14 cellular contexts compared by ENCODE assay signal in the genomic region with DNA sequence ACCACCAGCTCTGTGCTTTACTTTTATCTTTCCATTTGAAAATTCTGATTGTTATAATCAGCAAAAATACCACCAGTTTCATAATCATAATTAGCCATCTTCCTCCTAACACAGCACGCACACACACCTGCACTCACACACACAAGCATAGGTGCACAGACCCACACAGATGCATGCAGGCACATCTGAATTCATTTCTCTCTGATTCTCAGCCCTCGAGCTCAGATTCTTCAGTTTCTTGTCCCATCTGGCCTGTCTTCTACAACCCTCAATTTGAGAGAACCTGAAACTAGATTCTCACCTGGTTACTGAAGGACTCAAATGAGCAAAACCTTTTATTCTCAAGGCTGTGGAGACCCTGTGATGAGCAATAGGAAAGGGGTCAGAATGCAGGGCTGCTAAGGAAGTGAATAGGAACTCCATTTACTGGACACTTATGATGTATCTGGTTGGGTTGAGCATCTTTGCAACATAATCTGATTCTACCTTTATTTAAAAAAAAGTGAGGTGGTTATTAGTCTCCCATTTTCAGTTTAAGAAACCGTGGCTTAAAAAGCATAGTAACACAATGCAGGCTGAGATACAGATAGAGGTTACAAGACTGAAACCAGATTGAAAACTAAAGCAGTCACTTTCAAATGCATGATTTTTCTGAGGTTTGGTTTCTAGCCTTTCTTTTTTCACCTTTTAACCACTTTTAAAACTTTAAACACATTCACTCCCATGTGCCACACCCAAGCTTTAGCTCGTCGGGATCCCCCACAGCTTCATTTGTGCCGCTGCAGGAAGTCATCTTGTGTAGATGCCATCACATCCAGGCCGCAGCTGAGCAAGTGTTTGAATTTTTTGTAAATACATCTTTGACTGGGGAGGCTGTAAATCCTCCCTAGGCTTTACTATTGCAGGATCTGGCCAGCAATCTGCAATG. TPM values are rescaled to one million over a fixed set of nuclear protein-coding genes. Genes with fewer than 3 reads are reported as not detected.
DNase-seq lines count a peak whose midpoint lies in the region; ATAC-seq and TF ChIP-seq lines count a peak whose summit lies in the region.
"Had no signal": no experiment of that assay in that cellular context is flagged by ENCODE, and none has a peak within 500 bp of the region (broad histone marks: within the 10 kb centered on the region; RNA-seq: fewer than 3 reads in every experiment).

No MANE protein-coding gene starts in this region.

- H3K4me3 Mint-ChIP-seq in activated CD4-positive, alpha-beta T cell treated with anti-CD3 and anti-CD28 coated beads for 36 hours = no peak overlapping the region
- H3K4me3 Mint-ChIP-seq in activated CD4-positive, alpha-beta memory T cell treated with anti-CD3 and anti-CD28 coated beads, Interleukin-2, amount 10 ng/mL, durations not matched to agents 7 days and 5 days = peak overlapping the region; percentile 8
- peak overlapping the region; percentile 27 to 35 for H3K4me3 Mint-ChIP-seq in stimulated activated naive CD8-positive, alpha-beta T cell treated with anti-CD3 and anti-CD28 coated beads, Interleukin-15, amount 100 ng/mL, for 72 hours

- H3K4me3 ChIP-seq in effector memory CD4-positive, alpha-beta T cell (ENCODE audit: insufficient read depth, low read depth, low read length, poor library complexity, severe bottlenecking) = no peak overlapping the region
- H3K4me3 ChIP-seq in coronary artery = no peak overlapping the region
- H3K4me3 ChIP-seq: HAP-1, SJSA1 had no signal

- peak; percentile 76 for DNase-seq in activated CD4-positive, alpha-beta T cell treated with anti-CD3 and anti-CD28 coated beads for 36 hours
- DNase-seq in activated CD4-positive, alpha-beta T cell treated with anti-CD3 and anti-CD28 coated beads for 1 hour = no peak
- DNase-seq in activated CD4-positive, alpha-beta memory T cell treated with anti-CD3 and anti-CD28 coated beads, Interleukin-2, amount 10 ng/mL, durations not matched to agents 7 days and 5 days = peak; percentile 70
- DNase-seq in effector memory CD4-positive, alpha-beta T cell = peak; percentile 34 to 51 (median 34)
- peak; percentile 48 to 80 for DNase-seq in stimulated activated naive CD8-positive, alpha-beta T cell treated with anti-CD3 and anti-CD28 coated beads, Interleukin-15, amount 100 ng/mL, for 72 hours
- DNase-seq in SHP77 (lab: John Stamatoyannopoulos, UW) (no peak), coronary artery (ENCODE audit: low spot score) (no peak), NCI-H526 treated with DMSO at 0.1 percent for 48 hours (lab: John Stamatoyannopoulos, UW) (no peak)
- DNase-seq: right cardiac atrium had no signal

- peaks cover 4% of the 10 kb centered on the region for H3K9me3 ChIP-seq in effector memory CD4-positive, alpha-beta T cell (ENCODE audit: control insufficient read depth, low read length)
- H3K9me3 ChIP-seq: HAP-1, SJSA1 had no signal

- H3K9me3 Mint-ChIP-seq in activated CD4-positive, alpha-beta T cell treated with anti-CD3 and anti-CD28 coated beads for 36 hours (ENCODE audit: low read depth) = peaks cover 7% of the 10 kb centered on the region
- peaks cover 19% of the 10 kb centered on the region for H3K9me3 Mint-ChIP-seq in activated CD4-positive, alpha-beta memory T cell treated with anti-CD3 and anti-CD28 coated beads, Interleukin-2, amount 10 ng/mL, durations not matched to agents 7 days and 5 days
- H3K9me3 Mint-ChIP-seq in stimulated activated naive CD8-positive, alpha-beta T cell treated with anti-CD3 and anti-CD28 coated beads, Interleukin-15, amount 100 ng/mL, for 72 hours = peaks cover 8 to 11% of the 10 kb centered on the region in 2 donors

- H3K27ac ChIP-seq in effector memory CD4-positive, alpha-beta T cell (ENCODE audit: insufficient read depth, low read length, poor library complexity, severe bottlenecking) = peak overlapping the region; percentile 87
- H3K27ac ChIP-seq in coronary artery = no peak overlapping the region
- H3K27ac ChIP-seq: SJSA1 had no signal

- H3K4me1 Mint-ChIP-seq in activated CD4-positive, alpha-beta T cell treated with anti-CD3 and anti-CD28 coated beads for 36 hours = peaks cover 57% of the 10 kb centered on the region
- peaks cover 49% of the 10 kb centered on the region for H3K4me1 Mint-ChIP-seq in activated CD4-positive, alpha-beta memory T cell treated with anti-CD3 and anti-CD28 coated beads, Interleukin-2, amount 10 ng/mL, durations not matched to agents 7 days and 5 days
- peaks cover 44% of the 10 kb centered on the region for H3K4me1 Mint-ChIP-seq in stimulated activated naive CD8-positive, alpha-beta T cell treated with anti-CD3 and anti-CD28 coated beads, Interleukin-15, amount 100 ng/mL, for 72 hours

- H3K27me3 ChIP-seq in effector memory CD4-positive, alpha-beta T cell (replicated peaks; ENCODE audit: control insufficient read depth, insufficient read depth, low read length, poor library complexity, severe bottlenecking) = no peaks in the 10 kb centered on the region
- H3K27me3 ChIP-seq: SJSA1 had no signal

- intact Hi-C loops in activated CD4-positive, alpha-beta T cell treated with anti-CD3 and anti-CD28 coated beads for 36 hours (cut with DNase I, micrococcal nuclease) = loop anchor here (1.0 to 10.0 kb wide), 3 partner anchors 62 to 326 kb away; no protein-coding TSS in a partner anchor

- H3K27me3 Mint-ChIP-seq in activated CD4-positive, alpha-beta T cell treated with anti-CD3 and anti-CD28 coated beads for 36 hours = peaks cover 4% of the 10 kb centered on the region
- peaks cover 18% of the 10 kb centered on the region for H3K27me3 Mint-ChIP-seq in activated CD4-positive, alpha-beta memory T cell treated with anti-CD3 and anti-CD28 coated beads, Interleukin-2, amount 10 ng/mL, durations not matched to agents 7 days and 5 days
- H3K27me3 Mint-ChIP-seq in stimulated activated naive CD8-positive, alpha-beta T cell treated with anti-CD3 and anti-CD28 coated beads, Interleukin-15, amount 100 ng/mL, for 72 hours = no peaks in the 10 kb centered on the region

- H3K36me3 ChIP-seq in effector memory CD4-positive, alpha-beta T cell (ENCODE audit: control insufficient read depth, insufficient read depth, low read length) = no peaks in the 10 kb centered on the region
- H3K36me3 ChIP-seq: HAP-1, SJSA1 had no signal

- ATAC-seq in activated CD4-positive, alpha-beta T cell treated with anti-CD3 and anti-CD28 coated beads for 36 hours = peak; percentile 75
- ATAC-seq in stimulated activated naive CD8-positive, alpha-beta T cell treated with anti-CD3 and anti-CD28 coated beads, Interleukin-15, amount 100 ng/mL, for 72 hours = peak; percentile 85
- ATAC-seq: right cardiac atrium had no signal

- H3K4me1 ChIP-seq in effector memory CD4-positive, alpha-beta T cell (ENCODE audit: control insufficient read depth, insufficient read depth, low read length, poor library complexity, severe bottlenecking) = peaks cover 25% of the 10 kb centered on the region
- H3K4me1 ChIP-seq: HAP-1 had no signal

- H3K36me3 Mint-ChIP-seq in activated CD4-positive, alpha-beta T cell treated with anti-CD3 and anti-CD28 coated beads for 36 hours (ENCODE audit: low read depth) = peaks cover 9% of the 10 kb centered on the region
- peaks cover 15% of the 10 kb centered on the region for H3K36me3 Mint-ChIP-seq in activated CD4-positive, alpha-beta memory T cell treated with anti-CD3 and anti-CD28 coated beads, Interleukin-2, amount 10 ng/mL, durations not matched to agents 7 days and 5 days (ENCODE audit: low read depth)

- TF ChIP-seq CTCF in coronary artery (IDR thresholded peaks at IDR 0.05) = no peak

- CTCF ChIA-PET in activated CD4-positive, alpha-beta T cell treated with anti-CD3 and anti-CD28 coated beads for 36 hours (lab: Charles Lee) = interaction anchor here (0.7 to 3.4 kb wide), 8 partner anchors 8 to 522 kb away, joined by 3 to 8 read pairs (median 3); partner anchors contain the start of gene KRTAP16-1
- CTCF ChIA-PET in activated CD4-positive, alpha-beta memory T cell treated with anti-CD3 and anti-CD28 coated beads, Interleukin-2, amount 10 ng/mL, durations not matched to agents 7 days and 5 days (lab: Charles Lee) = interaction anchor here (2.2 to 2.4 kb wide), 2 partner anchors 11 to 19 kb away, joined by 9 to 14 read pairs; no protein-coding TSS in a partner anchor

- POLR2A ChIA-PET in activated CD4-positive, alpha-beta T cell treated with anti-CD3 and anti-CD28 coated beads for 36 hours (lab: Charles Lee) = interaction anchor here (0.6 kb wide), 1 partner anchor 337 kb away, joined by 3 read pairs; no protein-coding TSS in a partner anchor
- POLR2A ChIA-PET in activated CD4-positive, alpha-beta memory T cell treated with anti-CD3 and anti-CD28 coated beads, Interleukin-2, amount 10 ng/mL, durations not matched to agents 7 days and 5 days (lab: Charles Lee) = interaction anchor here (0.8 to 2.3 kb wide), 2 partner anchors 32 to 522 kb away, joined by 3 to 13 read pairs; partner anchors contain the start of gene KRTAP16-1

- H3K27ac Mint-ChIP-seq in activated CD4-positive, alpha-beta T cell treated with anti-CD3 and anti-CD28 coated beads for 36 hours = peak overlapping the region; percentile 74
- peak overlapping the region; percentile 86 for H3K27ac Mint-ChIP-seq in activated CD4-positive, alpha-beta memory T cell treated with anti-CD3 and anti-CD28 coated beads, Interleukin-2, amount 10 ng/mL, durations not matched to agents 7 days and 5 days
- peak overlapping the region; percentile 9 to 33 for H3K27ac Mint-ChIP-seq in stimulated activated naive CD8-positive, alpha-beta T cell treated with anti-CD3 and anti-CD28 coated beads, Interleukin-15, amount 100 ng/mL, for 72 hours

RNA-seq across cellular contexts. Expression of gene KRT33A, which starts 9.4 kb away (rescaled TPM):
- not detected for total RNA-seq in activated CD4-positive, alpha-beta T cell treated with anti-CD3 and anti-CD28 coated beads for 36 hours
- not detected for total RNA-seq in activated CD4-positive, alpha-beta memory T cell treated with anti-CD3 and anti-CD28 coated beads, Interleukin-2, amount 10 ng/mL, durations not matched to agents 7 days and 5 days
- total RNA-seq: A172, cerebellum, mucosa of gallbladder, right cardiac atrium, SJSA1 had no signal

RNA-seq across cellular contexts. Expression of gene KRTAP17-1, which starts 25.7 kb away (rescaled TPM):
- total RNA-seq in activated CD4-positive, alpha-beta T cell treated with anti-CD3 and anti-CD28 coated beads for 36 hours = not detected
- not detected for total RNA-seq in activated CD4-positive, alpha-beta memory T cell treated with anti-CD3 and anti-CD28 coated beads, Interleukin-2, amount 10 ng/mL, durations not matched to agents 7 days and 5 days
- total RNA-seq: A172, cerebellum, mucosa of gallbladder, right cardiac atrium, SJSA1 had no signal

RNA-seq across cellular contexts. Expression of gene KRT33B, which starts 28.4 kb away (rescaled TPM):
- total RNA-seq in activated CD4-positive, alpha-beta T cell treated with anti-CD3 and anti-CD28 coated beads for 36 hours = not detected
- not detected for total RNA-seq in activated CD4-positive, alpha-beta memory T cell treated with anti-CD3 and anti-CD28 coated beads, Interleukin-2, amount 10 ng/mL, durations not matched to agents 7 days and 5 days
- total RNA-seq: A172, cerebellum, mucosa of gallbladder, right cardiac atrium had no signal

RNA-seq across cellular contexts. Expression of gene KRTAP16-1, which starts 32.1 kb away (rescaled TPM):
- not detected for total RNA-seq in activated CD4-positive, alpha-beta T cell treated with anti-CD3 and anti-CD28 coated beads for 36 hours
- under 1 TPM in 1 of 2 experiments, not detected in 1; 0.13 TPM for total RNA-seq in activated CD4-positive, alpha-beta memory T cell treated with anti-CD3 and anti-CD28 coated beads, Interleukin-2, amount 10 ng/mL, durations not matched to agents 7 days and 5 days
- total RNA-seq: A172, cerebellum, mucosa of gallbladder, right cardiac atrium, SJSA1 had no signal

RNA-seq across cellular contexts. Expression of gene KRTAP29-1, which starts 38.5 kb away (rescaled TPM):
- total RNA-seq in activated CD4-positive, alpha-beta T cell treated with anti-CD3 and anti-CD28 coated beads for 36 hours = not detected
- not detected for total RNA-seq in activated CD4-positive, alpha-beta memory T cell treated with anti-CD3 and anti-CD28 coated beads, Interleukin-2, amount 10 ng/mL, durations not matched to agents 7 days and 5 days
- total RNA-seq: cerebellum, mucosa of gallbladder, right cardiac atrium, SJSA1 had no signal

Comparison
In these comparisons a context has a peak if more than half of its experiments do, and no peak if none do; other contexts are left out.
1. DNase-seq: peak in activated CD4-positive, alpha-beta T cell treated with anti-CD3 and anti-CD28 coated beads for 36 hours (single experiment), activated CD4-positive, alpha-beta memory T cell treated with anti-CD3 and anti-CD28 coated beads, Interleukin-2, amount 10 ng/mL, durations not matched to agents 7 days and 5 days (single experiment), effector memory CD4-positive, alpha-beta T cell (3 of 3) and stimulated activated naive CD8-positive, alpha-beta T cell treated with anti-CD3 and anti-CD28 coated beads, Interleukin-15, amount 100 ng/mL, for 72 hours (2 of 2); none in activated CD4-positive, alpha-beta T cell treated with anti-CD3 and anti-CD28 coated beads for 1 hour (single experiment), SHP77 (0 of 2), coronary artery (single experiment) and NCI-H526 treated with DMSO at 0.1 percent for 48 hours (single experiment).
2. H3K27ac Mint-ChIP-seq: peak in every context shown above with its lines; median percentile 86 in activated CD4-positive, alpha-beta memory T cell treated with anti-CD3 and anti-CD28 coated beads, Interleukin-2, amount 10 ng/mL, durations not matched to agents 7 days and 5 days; 74 in activated CD4-positive, alpha-beta T cell treated with anti-CD3 and anti-CD28 coated beads for 36 hours; 21 in stimulated activated naive CD8-positive, alpha-beta T cell treated with anti-CD3 and anti-CD28 coated beads, Interleukin-15, amount 100 ng/mL, for 72 hours.